ENCODE assay signal across 1 cellular context in the genomic region with DNA sequence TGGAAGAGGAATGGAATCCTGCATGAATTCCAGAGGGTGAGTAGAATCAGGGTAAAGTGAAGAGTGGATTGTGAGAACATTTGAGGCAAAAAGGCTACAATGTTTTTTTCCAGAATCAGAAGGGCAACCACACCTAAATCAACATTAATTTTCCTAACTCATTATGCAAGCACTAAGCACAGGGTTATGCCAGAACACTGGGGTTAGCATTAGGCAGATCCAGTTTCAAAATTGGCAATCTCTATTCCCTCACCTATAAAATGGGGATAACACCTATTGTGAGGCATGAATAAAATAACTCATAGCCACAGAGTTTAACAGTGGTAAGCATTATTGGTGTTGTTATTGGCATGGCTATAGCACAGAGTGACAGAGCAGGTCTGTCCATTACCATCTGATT.
TF ChIP-seq lines count a peak whose summit lies in the region.

No MANE protein-coding gene starts in this region.

TF ChIP-seq in GM23338, 12 proteins besides CTCF, POLR2A, EP300 and RAD21 (continued from another document):
- TF ChIP-seq, protein P1, sequence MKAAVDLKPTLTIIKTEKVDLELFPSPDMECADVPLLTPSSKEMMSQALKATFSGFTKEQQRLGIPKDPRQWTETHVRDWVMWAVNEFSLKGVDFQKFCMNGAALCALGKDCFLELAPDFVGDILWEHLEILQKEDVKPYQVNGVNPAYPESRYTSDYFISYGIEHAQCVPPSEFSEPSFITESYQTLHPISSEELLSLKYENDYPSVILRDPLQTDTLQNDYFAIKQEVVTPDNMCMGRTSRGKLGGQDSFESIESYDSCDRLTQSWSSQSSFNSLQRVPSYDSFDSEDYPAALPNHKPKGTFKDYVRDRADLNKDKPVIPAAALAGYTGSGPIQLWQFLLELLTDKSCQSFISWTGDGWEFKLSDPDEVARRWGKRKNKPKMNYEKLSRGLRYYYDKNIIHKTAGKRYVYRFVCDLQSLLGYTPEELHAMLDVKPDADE (IDR thresholded peaks at IDR 0.05) = no peak
- TF ChIP-seq ZNF331 (CRISPR knock-in tag; IDR thresholded peaks at IDR 0.05; ENCODE audit: low read depth) = no peak
- TF ChIP-seq EZH2phosphoT487 (IDR thresholded peaks at IDR 0.05; ENCODE audit: unreplicated experiment) = no peak
- no peak for TF ChIP-seq EZH2 (IDR thresholded peaks at IDR 0.05; ENCODE audit: low read depth, unreplicated experiment)
- TF ChIP-seq, protein P2, sequence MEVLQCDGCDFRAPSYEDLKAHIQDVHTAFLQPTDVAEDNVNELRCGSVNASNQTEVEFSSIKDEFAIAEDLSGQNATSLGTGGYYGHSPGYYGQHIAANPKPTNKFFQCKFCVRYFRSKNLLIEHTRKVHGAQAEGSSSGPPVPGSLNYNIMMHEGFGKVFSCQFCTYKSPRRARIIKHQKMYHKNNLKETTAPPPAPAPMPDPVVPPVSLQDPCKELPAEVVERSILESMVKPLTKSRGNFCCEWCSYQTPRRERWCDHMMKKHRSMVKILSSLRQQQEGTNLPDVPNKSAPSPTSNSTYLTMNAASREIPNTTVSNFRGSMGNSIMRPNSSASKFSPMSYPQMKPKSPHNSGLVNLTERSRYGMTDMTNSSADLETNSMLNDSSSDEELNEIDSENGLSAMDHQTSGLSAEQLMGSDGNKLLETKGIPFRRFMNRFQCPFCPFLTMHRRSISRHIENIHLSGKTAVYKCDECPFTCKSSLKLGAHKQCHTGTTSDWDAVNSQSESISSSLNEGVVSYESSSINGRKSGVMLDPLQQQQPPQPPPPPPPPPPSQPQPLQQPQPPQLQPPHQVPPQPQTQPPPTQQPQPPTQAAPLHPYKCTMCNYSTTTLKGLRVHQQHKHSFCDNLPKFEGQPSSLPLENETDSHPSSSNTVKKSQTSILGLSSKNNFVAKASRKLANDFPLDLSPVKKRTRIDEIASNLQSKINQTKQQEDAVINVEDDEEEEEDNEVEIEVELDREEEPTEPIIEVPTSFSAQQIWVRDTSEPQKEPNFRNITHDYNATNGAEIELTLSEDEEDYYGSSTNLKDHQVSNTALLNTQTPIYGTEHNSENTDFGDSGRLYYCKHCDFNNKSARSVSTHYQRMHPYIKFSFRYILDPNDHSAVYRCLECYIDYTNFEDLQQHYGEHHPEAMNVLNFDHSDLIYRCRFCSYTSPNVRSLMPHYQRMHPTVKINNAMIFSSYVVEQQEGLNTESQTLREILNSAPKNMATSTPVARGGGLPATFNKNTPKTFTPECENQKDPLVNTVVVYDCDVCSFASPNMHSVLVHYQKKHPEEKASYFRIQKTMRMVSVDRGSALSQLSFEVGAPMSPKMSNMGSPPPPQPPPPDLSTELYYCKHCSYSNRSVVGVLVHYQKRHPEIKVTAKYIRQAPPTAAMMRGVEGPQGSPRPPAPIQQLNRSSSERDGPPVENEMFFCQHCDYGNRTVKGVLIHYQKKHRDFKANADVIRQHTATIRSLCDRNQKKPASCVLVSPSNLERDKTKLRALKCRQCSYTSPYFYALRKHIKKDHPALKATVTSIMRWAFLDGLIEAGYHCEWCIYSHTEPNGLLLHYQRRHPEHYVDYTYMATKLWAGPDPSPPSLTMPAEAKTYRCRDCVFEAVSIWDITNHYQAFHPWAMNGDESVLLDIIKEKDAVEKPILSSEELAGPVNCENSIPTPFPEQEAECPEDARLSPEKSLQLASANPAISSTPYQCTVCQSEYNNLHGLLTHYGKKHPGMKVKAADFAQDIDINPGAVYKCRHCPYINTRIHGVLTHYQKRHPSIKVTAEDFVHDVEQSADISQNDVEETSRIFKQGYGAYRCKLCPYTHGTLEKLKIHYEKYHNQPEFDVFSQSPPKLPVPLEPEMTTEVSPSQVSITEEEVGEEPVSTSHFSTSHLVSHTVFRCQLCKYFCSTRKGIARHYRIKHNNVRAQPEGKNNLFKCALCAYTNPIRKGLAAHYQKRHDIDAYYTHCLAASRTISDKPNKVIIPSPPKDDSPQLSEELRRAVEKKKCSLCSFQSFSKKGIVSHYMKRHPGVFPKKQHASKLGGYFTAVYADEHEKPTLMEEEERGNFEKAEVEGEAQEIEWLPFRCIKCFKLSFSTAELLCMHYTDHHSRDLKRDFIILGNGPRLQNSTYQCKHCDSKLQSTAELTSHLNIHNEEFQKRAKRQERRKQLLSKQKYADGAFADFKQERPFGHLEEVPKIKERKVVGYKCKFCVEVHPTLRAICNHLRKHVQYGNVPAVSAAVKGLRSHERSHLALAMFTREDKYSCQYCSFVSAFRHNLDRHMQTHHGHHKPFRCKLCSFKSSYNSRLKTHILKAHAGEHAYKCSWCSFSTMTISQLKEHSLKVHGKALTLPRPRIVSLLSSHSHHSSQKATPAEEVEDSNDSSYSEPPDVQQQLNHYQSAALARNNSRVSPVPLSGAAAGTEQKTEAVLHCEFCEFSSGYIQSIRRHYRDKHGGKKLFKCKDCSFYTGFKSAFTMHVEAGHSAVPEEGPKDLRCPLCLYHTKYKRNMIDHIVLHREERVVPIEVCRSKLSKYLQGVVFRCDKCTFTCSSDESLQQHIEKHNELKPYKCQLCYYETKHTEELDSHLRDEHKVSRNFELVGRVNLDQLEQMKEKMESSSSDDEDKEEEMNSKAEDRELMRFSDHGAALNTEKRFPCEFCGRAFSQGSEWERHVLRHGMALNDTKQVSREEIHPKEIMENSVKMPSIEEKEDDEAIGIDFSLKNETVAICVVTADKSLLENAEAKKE (CRISPR knock-in tag; IDR thresholded peaks at IDR 0.05) = no peak
- TF ChIP-seq STAT1 (IDR thresholded peaks at IDR 0.05; ENCODE audit: unreplicated experiment) = no peak
- TF ChIP-seq JUNB (IDR thresholded peaks at IDR 0.05; ENCODE audit: unreplicated experiment) = no peak
